Comparison of ENCODE assay signal across 1 cellular context in the genomic region with DNA sequence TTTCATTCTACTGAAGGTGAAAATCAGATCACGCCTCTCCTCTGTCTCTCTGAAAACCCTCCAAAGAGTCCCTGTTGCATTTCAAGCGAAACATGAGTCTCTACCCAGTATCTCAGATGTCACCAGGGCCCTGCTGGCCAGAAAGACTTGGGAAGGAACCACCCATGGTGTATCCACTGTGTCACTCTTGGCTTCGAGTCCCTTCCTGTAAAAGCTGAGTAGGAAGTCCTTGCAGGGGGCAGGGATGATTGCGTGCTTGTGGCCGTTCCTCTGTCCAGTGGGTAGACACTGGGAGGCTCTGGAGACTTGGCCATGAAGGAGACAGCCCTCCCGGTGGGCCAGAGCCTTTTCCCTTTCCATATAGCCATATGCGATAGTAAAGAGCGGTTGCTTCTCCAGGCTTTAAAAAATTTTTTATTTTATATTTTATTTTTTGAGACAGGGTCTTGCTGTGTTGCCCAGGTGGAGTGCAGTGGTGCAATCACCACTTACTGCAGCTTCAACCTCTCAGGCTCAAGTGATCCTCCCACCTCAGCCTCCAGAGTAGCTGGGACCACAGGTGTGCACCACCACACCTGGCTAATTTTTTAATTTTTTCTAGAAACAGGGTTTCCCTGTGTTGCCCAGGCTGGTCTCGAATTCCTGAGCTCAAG.
TF ChIP-seq lines count a peak whose summit lies in the region.

No MANE protein-coding gene starts in this region.

TF ChIP-seq in GM12878, 131 proteins besides CTCF, POLR2A, EP300 and RAD21:
- TF ChIP-seq WRNIP1 (IDR thresholded peaks at IDR 0.05; ENCODE audit: borderline replicate concordance, low read depth, low read length) (no peak), ATF7 (IDR thresholded peaks at IDR 0.05; ENCODE audit: low read depth) (0 out of 2 replicates have a peak, but pooled peaks have one; percentile 5), MEF2B (IDR thresholded peaks at IDR 0.05; ENCODE audit: partially characterized antibody, poor library complexity, severe bottlenecking) (peak; percentile 3), KAT2A (conservative IDR thresholded peaks at IDR 0.05; ENCODE audit: control insufficient read depth, low read depth, low read length) (no peak)
